Comparison of ENCODE assay signal across 24 cellular contexts in genomic region chr20:48457261-48458002, GRCh38.
DNase-seq lines count a peak whose midpoint lies in the region; ATAC-seq, FAIRE-seq and TF ChIP-seq lines count a peak whose summit lies in the region.
"Had no signal": no experiment of that assay in that cellular context is flagged by ENCODE, and none has a peak within 500 bp of the region (broad histone marks: within the 10 kb centered on the region; RNA-seq: fewer than 3 reads in every experiment).

No MANE protein-coding gene starts in this region.

- intact Hi-C loops in activated CD8-positive, alpha-beta T cell treated with anti-CD3 and anti-CD28 coated beads for 36 hours (cut with micrococcal nuclease): no loop called here
- intact Hi-C loops in stomach (cut with DNase I; ENCODE audit: low total_unique reads): no loop called here

- H3K4me3 ChIP-seq in bronchial epithelial cell (ENCODE audit: low read depth, low read length) (no peak overlapping the region), stomach (no peak overlapping the region)
- H3K4me3 ChIP-seq: lower lobe of right lung, MG63, Peyer's patch had no signal

- FAIRE-seq in bronchial epithelial cell (lab: Jason Lieb, UNC): peak; percentile 70
- FAIRE-seq: endothelial cell of umbilical vein, islet of Langerhans had no signal

- no peaks in the 10 kb centered on the region for H3K9me3 Mint-ChIP-seq in activated CD8-positive, alpha-beta T cell treated with anti-CD3 and anti-CD28 coated beads for 36 hours
- no peaks in the 10 kb centered on the region for H3K9me3 Mint-ChIP-seq in activated CD8-positive, alpha-beta T cell treated with anti-CD3 and anti-CD28 coated beads, Interleukin-2, amount 10 ng/mL, durations not matched to agents 7 days and 5 days (ENCODE audit: insufficient read depth)
- H3K9me3 Mint-ChIP-seq in stimulated activated memory B cell treated with anti-CD40 and anti-IgM and Interleukin-4, amounts not matched to agents 10 μg/mL and 1 μg/mL and 100 μg/mL, for 72 hours: no peaks in the 10 kb centered on the region
- no peaks in the 10 kb centered on the region for H3K9me3 Mint-ChIP-seq in immature natural killer cell
- H3K9me3 Mint-ChIP-seq: HFFc6 had no signal

- H3K27ac Mint-ChIP-seq in activated CD8-positive, alpha-beta T cell treated with anti-CD3 and anti-CD28 coated beads for 36 hours: no peak overlapping the region
- no peak overlapping the region for H3K27ac Mint-ChIP-seq in activated CD8-positive, alpha-beta T cell treated with anti-CD3 and anti-CD28 coated beads, Interleukin-2, amount 10 ng/mL, durations not matched to agents 7 days and 5 days
- H3K27ac Mint-ChIP-seq in stimulated activated memory B cell treated with anti-CD40 and anti-IgM and Interleukin-4, amounts not matched to agents 10 μg/mL and 1 μg/mL and 100 μg/mL, for 72 hours: peak overlapping the region; percentile 1
- H3K27ac Mint-ChIP-seq in immature natural killer cell: no peak overlapping the region
- H3K27ac Mint-ChIP-seq: HFFc6 had no signal

- peaks cover 5% of the 10 kb centered on the region for H3K27me3 Mint-ChIP-seq in activated CD8-positive, alpha-beta T cell treated with anti-CD3 and anti-CD28 coated beads for 36 hours
- peaks cover 5% of the 10 kb centered on the region for H3K27me3 Mint-ChIP-seq in activated CD8-positive, alpha-beta T cell treated with anti-CD3 and anti-CD28 coated beads, Interleukin-2, amount 10 ng/mL, durations not matched to agents 7 days and 5 days (ENCODE audit: low read depth)
- H3K27me3 Mint-ChIP-seq in stimulated activated memory B cell treated with anti-CD40 and anti-IgM and Interleukin-4, amounts not matched to agents 10 μg/mL and 1 μg/mL and 100 μg/mL, for 72 hours: peaks cover 48% of the 10 kb centered on the region
- H3K27me3 Mint-ChIP-seq in immature natural killer cell (ENCODE audit: low read depth in 3 of 3): peaks cover 0 to 18% (median 2%) of the 10 kb centered on the region in 3 donors

- H3K4me1 ChIP-seq in stomach: no peaks in the 10 kb centered on the region
- H3K4me1 ChIP-seq: lower lobe of right lung, Peyer's patch had no signal

- TF ChIP-seq CTCF in activated CD8-positive, alpha-beta T cell treated with anti-CD3 and anti-CD28 coated beads for 36 hours (IDR thresholded peaks at IDR 0.05): no peak
- no peak for TF ChIP-seq CTCF in bronchial epithelial cell (IDR thresholded peaks at IDR 0.05; ENCODE audit: insufficient read depth, low read length, severe bottlenecking)
- peak in 1 of 7 experiments; percentile 3 for TF ChIP-seq CTCF in stomach (IDR thresholded peaks at IDR 0.05)

- TF ChIP-seq EP300 in stomach (IDR thresholded peaks at IDR 0.05): no peak

- no peak overlapping the region for H3K4me3 Mint-ChIP-seq in activated CD8-positive, alpha-beta T cell treated with anti-CD3 and anti-CD28 coated beads for 36 hours
- no peak overlapping the region for H3K4me3 Mint-ChIP-seq in activated CD8-positive, alpha-beta T cell treated with anti-CD3 and anti-CD28 coated beads, Interleukin-2, amount 10 ng/mL, durations not matched to agents 7 days and 5 days
- H3K4me3 Mint-ChIP-seq in stimulated activated memory B cell treated with anti-CD40 and anti-IgM and Interleukin-4, amounts not matched to agents 10 μg/mL and 1 μg/mL and 100 μg/mL, for 72 hours: no peak overlapping the region
- no peak overlapping the region for H3K4me3 Mint-ChIP-seq in immature natural killer cell
- H3K4me3 Mint-ChIP-seq: HFFc6 had no signal

- no peak for ATAC-seq in activated CD8-positive, alpha-beta T cell treated with anti-CD3 and anti-CD28 coated beads for 36 hours
- no peak for ATAC-seq in activated CD8-positive, alpha-beta T cell treated with anti-CD3 and anti-CD28 coated beads, Interleukin-2, amount 10 ng/mL, durations not matched to agents 7 days and 5 days
- peak; percentile 47 for ATAC-seq in GM21390 (IDR thresholded peaks at IDR 0.05; ENCODE audit: unreplicated experiment)
- ATAC-seq in stimulated activated memory B cell treated with anti-CD40 and anti-IgM and Interleukin-4, amounts not matched to agents 10 μg/mL and 1 μg/mL and 100 μg/mL, for 72 hours: peak; percentile 69
- ATAC-seq: lower lobe of right lung had no signal

- peak; percentile 11 for DNase-seq in activated CD8-positive, alpha-beta T cell treated with anti-CD3 and anti-CD28 coated beads for 36 hours
- no peak for DNase-seq in activated CD8-positive, alpha-beta T cell treated with anti-CD3 and anti-CD28 coated beads, Interleukin-2, amount 10 ng/mL, durations not matched to agents 7 days and 5 days
- DNase-seq in bronchial epithelial cell (ENCODE audit: low read depth): no peak
- no peak for DNase-seq in immature natural killer cell
- DNase-seq in OCI-M2 (lab: John Stamatoyannopoulos, UW; ENCODE audit: unreplicated experiment): no peak
- DNase-seq in stomach: no peak
- DNase-seq: activated CD4-positive, alpha-beta T cell treated with anti-CD3 and anti-CD28 coated beads, Interleukin-2, amount 50 U/mL, for 48 hours; activated T-cell treated with anti-CD3 and anti-CD28 coated beads, Interleukin-2, amount 50 U/mL, for 1 hour; dermis blood vessel endothelial cell; GDM1; HFFc6; IMR-90; lower lobe of right lung; MG63; NCI-H1436; occipital lobe; Peyer's patch; WERI-Rb-1 had no signal

- H3K27ac ChIP-seq in stomach: no peak overlapping the region
- H3K27ac ChIP-seq: C4-2B, HL-60, lower lobe of right lung, Peyer's patch had no signal

- CTCF ChIA-PET in activated CD8-positive, alpha-beta T cell treated with anti-CD3 and anti-CD28 coated beads for 36 hours (lab: Charles Lee): no interaction called here
- CTCF ChIA-PET in activated CD8-positive, alpha-beta T cell treated with anti-CD3 and anti-CD28 coated beads, Interleukin-2, amount 10 ng/mL, durations not matched to agents 7 days and 5 days (lab: Charles Lee): no interaction called here

- TF ChIP-seq POLR2A in stomach (IDR thresholded peaks at IDR 0.05): no peak

- WGBS in stomach, 5 donors: 77 to 82% (median 78%) methylated on average over 7 to 9 of the region's 9 CpGs

- H3K27me3 ChIP-seq in bronchial epithelial cell (ENCODE audit: control insufficient read depth, insufficient read depth, low read length): no peaks in the 10 kb centered on the region
- H3K27me3 ChIP-seq in stomach: peaks cover 0 to 29% (median 0%) of the 10 kb centered on the region in 3 donors
- H3K27me3 ChIP-seq: MG63, Peyer's patch had no signal

- no peaks in the 10 kb centered on the region for H3K36me3 Mint-ChIP-seq in activated CD8-positive, alpha-beta T cell treated with anti-CD3 and anti-CD28 coated beads for 36 hours (ENCODE audit: low read depth)
- no peaks in the 10 kb centered on the region for H3K36me3 Mint-ChIP-seq in activated CD8-positive, alpha-beta T cell treated with anti-CD3 and anti-CD28 coated beads, Interleukin-2, amount 10 ng/mL, durations not matched to agents 7 days and 5 days (ENCODE audit: low read depth)
- no peaks in the 10 kb centered on the region for H3K36me3 Mint-ChIP-seq in stimulated activated memory B cell treated with anti-CD40 and anti-IgM and Interleukin-4, amounts not matched to agents 10 μg/mL and 1 μg/mL and 100 μg/mL, for 72 hours
- H3K36me3 Mint-ChIP-seq in immature natural killer cell: no peaks in the 10 kb centered on the region

- POLR2A ChIA-PET in activated CD8-positive, alpha-beta T cell treated with anti-CD3 and anti-CD28 coated beads for 36 hours (lab: Charles Lee): interaction anchor here (0.6 kb wide), 1 partner anchor 872 kb away, joined by 3 read pairs; no protein-coding TSS in a partner anchor
- POLR2A ChIA-PET in activated CD8-positive, alpha-beta T cell treated with anti-CD3 and anti-CD28 coated beads, Interleukin-2, amount 10 ng/mL, durations not matched to agents 7 days and 5 days (lab: Charles Lee): no interaction called here

- H3K4me1 Mint-ChIP-seq in activated CD8-positive, alpha-beta T cell treated with anti-CD3 and anti-CD28 coated beads for 36 hours (ENCODE audit: low read depth): peaks cover 2% of the 10 kb centered on the region
- H3K4me1 Mint-ChIP-seq in activated CD8-positive, alpha-beta T cell treated with anti-CD3 and anti-CD28 coated beads, Interleukin-2, amount 10 ng/mL, durations not matched to agents 7 days and 5 days (ENCODE audit: low read depth): no peaks in the 10 kb centered on the region
- H3K4me1 Mint-ChIP-seq in stimulated activated memory B cell treated with anti-CD40 and anti-IgM and Interleukin-4, amounts not matched to agents 10 μg/mL and 1 μg/mL and 100 μg/mL, for 72 hours: peaks cover 39% of the 10 kb centered on the region
- H3K4me1 Mint-ChIP-seq in immature natural killer cell: no peaks in the 10 kb centered on the region

- H3K36me3 ChIP-seq in bronchial epithelial cell (ENCODE audit: control insufficient read depth, insufficient read depth, low read length) (no peaks in the 10 kb centered on the region), stomach (no peaks in the 10 kb centered on the region)
- H3K36me3 ChIP-seq: lower lobe of right lung, MG63, Peyer's patch, WERI-Rb-1 had no signal

- H3K9me3 ChIP-seq in stomach: no peaks in the 10 kb centered on the region
- H3K9me3 ChIP-seq: lower lobe of right lung, MG63, Peyer's patch had no signal

Comparison
In these comparisons a context has a peak if more than half of its experiments do, and no peak if none do; other contexts are left out.
1. ATAC-seq: peak in GM21390 (single experiment) and stimulated activated memory B cell treated with anti-CD40 and anti-IgM and Interleukin-4, amounts not matched to agents 10 μg/mL and 1 μg/mL and 100 μg/mL, for 72 hours (single experiment); none in activated CD8-positive, alpha-beta T cell treated with anti-CD3 and anti-CD28 coated beads for 36 hours (single experiment) and activated CD8-positive, alpha-beta T cell treated with anti-CD3 and anti-CD28 coated beads, Interleukin-2, amount 10 ng/mL, durations not matched to agents 7 days and 5 days (single experiment).